1 cellular context compared by ENCODE assay signal in the genomic region with DNA sequence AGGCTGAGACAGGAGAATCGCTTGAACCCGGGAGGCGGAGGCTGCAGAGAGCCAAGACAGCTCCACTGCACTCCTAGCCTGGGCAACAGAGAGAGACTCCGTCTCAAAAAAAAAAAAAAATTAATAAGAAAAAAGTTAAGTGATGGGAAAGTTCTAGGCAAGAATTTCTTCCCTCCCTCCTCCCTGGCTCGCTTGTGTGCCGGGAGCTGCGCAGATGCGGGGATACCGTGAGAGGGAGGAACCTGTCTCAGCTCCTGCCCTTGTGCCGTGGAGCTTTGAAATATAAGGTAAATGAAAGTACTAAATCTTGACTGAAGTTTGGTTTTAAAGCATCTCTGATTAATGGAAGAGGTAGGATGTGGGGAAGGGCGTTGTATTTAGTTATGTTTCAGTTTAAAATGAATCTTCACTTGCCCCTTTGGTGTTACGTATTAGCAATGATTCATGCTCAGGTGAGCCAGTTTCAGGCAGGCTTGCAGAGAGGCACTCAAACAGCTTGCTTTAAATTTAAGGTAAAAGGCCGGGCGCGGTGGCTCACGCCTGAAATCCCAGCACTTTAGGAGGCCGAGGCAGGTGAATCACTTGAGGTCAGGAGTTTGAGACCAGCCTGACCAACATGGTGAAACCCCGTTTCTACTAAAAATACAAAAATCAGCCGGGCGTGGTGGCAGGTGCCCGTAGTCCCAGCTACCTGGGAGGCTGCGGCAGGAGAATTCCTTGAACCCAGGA.
TF ChIP-seq lines count a peak whose summit lies in the region.

No MANE protein-coding gene starts in this region.

TF ChIP-seq in GM23338, 12 proteins besides CTCF, POLR2A, EP300 and RAD21:
- TF ChIP-seq, protein P1, sequence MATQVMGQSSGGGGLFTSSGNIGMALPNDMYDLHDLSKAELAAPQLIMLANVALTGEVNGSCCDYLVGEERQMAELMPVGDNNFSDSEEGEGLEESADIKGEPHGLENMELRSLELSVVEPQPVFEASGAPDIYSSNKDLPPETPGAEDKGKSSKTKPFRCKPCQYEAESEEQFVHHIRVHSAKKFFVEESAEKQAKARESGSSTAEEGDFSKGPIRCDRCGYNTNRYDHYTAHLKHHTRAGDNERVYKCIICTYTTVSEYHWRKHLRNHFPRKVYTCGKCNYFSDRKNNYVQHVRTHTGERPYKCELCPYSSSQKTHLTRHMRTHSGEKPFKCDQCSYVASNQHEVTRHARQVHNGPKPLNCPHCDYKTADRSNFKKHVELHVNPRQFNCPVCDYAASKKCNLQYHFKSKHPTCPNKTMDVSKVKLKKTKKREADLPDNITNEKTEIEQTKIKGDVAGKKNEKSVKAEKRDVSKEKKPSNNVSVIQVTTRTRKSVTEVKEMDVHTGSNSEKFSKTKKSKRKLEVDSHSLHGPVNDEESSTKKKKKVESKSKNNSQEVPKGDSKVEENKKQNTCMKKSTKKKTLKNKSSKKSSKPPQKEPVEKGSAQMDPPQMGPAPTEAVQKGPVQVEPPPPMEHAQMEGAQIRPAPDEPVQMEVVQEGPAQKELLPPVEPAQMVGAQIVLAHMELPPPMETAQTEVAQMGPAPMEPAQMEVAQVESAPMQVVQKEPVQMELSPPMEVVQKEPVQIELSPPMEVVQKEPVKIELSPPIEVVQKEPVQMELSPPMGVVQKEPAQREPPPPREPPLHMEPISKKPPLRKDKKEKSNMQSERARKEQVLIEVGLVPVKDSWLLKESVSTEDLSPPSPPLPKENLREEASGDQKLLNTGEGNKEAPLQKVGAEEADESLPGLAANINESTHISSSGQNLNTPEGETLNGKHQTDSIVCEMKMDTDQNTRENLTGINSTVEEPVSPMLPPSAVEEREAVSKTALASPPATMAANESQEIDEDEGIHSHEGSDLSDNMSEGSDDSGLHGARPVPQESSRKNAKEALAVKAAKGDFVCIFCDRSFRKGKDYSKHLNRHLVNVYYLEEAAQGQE (IDR thresholded peaks at IDR 0.05; ENCODE audit: unreplicated experiment) = no peak
- TF ChIP-seq, protein P2, sequence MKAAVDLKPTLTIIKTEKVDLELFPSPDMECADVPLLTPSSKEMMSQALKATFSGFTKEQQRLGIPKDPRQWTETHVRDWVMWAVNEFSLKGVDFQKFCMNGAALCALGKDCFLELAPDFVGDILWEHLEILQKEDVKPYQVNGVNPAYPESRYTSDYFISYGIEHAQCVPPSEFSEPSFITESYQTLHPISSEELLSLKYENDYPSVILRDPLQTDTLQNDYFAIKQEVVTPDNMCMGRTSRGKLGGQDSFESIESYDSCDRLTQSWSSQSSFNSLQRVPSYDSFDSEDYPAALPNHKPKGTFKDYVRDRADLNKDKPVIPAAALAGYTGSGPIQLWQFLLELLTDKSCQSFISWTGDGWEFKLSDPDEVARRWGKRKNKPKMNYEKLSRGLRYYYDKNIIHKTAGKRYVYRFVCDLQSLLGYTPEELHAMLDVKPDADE (IDR thresholded peaks at IDR 0.05) = no peak
- TF ChIP-seq EZH2phosphoT487 (IDR thresholded peaks at IDR 0.05; ENCODE audit: unreplicated experiment) (no peak), STAT1 (IDR thresholded peaks at IDR 0.05; ENCODE audit: unreplicated experiment) (no peak), JUNB (IDR thresholded peaks at IDR 0.05; ENCODE audit: unreplicated experiment) (no peak), POLR2AphosphoS5 (IDR thresholded peaks at IDR 0.05; ENCODE audit: low read depth) (no peak), CREB1 (CRISPR knock-in tag; IDR thresholded peaks at IDR 0.05; ENCODE audit: low read depth) (no peak), ZNF331 (CRISPR knock-in tag; IDR thresholded peaks at IDR 0.05; ENCODE audit: low read depth) (no peak), NANOG (IDR thresholded peaks at IDR 0.05; ENCODE audit: borderline replicate concordance) (no peak)
- TF ChIP-seq, protein P3, sequence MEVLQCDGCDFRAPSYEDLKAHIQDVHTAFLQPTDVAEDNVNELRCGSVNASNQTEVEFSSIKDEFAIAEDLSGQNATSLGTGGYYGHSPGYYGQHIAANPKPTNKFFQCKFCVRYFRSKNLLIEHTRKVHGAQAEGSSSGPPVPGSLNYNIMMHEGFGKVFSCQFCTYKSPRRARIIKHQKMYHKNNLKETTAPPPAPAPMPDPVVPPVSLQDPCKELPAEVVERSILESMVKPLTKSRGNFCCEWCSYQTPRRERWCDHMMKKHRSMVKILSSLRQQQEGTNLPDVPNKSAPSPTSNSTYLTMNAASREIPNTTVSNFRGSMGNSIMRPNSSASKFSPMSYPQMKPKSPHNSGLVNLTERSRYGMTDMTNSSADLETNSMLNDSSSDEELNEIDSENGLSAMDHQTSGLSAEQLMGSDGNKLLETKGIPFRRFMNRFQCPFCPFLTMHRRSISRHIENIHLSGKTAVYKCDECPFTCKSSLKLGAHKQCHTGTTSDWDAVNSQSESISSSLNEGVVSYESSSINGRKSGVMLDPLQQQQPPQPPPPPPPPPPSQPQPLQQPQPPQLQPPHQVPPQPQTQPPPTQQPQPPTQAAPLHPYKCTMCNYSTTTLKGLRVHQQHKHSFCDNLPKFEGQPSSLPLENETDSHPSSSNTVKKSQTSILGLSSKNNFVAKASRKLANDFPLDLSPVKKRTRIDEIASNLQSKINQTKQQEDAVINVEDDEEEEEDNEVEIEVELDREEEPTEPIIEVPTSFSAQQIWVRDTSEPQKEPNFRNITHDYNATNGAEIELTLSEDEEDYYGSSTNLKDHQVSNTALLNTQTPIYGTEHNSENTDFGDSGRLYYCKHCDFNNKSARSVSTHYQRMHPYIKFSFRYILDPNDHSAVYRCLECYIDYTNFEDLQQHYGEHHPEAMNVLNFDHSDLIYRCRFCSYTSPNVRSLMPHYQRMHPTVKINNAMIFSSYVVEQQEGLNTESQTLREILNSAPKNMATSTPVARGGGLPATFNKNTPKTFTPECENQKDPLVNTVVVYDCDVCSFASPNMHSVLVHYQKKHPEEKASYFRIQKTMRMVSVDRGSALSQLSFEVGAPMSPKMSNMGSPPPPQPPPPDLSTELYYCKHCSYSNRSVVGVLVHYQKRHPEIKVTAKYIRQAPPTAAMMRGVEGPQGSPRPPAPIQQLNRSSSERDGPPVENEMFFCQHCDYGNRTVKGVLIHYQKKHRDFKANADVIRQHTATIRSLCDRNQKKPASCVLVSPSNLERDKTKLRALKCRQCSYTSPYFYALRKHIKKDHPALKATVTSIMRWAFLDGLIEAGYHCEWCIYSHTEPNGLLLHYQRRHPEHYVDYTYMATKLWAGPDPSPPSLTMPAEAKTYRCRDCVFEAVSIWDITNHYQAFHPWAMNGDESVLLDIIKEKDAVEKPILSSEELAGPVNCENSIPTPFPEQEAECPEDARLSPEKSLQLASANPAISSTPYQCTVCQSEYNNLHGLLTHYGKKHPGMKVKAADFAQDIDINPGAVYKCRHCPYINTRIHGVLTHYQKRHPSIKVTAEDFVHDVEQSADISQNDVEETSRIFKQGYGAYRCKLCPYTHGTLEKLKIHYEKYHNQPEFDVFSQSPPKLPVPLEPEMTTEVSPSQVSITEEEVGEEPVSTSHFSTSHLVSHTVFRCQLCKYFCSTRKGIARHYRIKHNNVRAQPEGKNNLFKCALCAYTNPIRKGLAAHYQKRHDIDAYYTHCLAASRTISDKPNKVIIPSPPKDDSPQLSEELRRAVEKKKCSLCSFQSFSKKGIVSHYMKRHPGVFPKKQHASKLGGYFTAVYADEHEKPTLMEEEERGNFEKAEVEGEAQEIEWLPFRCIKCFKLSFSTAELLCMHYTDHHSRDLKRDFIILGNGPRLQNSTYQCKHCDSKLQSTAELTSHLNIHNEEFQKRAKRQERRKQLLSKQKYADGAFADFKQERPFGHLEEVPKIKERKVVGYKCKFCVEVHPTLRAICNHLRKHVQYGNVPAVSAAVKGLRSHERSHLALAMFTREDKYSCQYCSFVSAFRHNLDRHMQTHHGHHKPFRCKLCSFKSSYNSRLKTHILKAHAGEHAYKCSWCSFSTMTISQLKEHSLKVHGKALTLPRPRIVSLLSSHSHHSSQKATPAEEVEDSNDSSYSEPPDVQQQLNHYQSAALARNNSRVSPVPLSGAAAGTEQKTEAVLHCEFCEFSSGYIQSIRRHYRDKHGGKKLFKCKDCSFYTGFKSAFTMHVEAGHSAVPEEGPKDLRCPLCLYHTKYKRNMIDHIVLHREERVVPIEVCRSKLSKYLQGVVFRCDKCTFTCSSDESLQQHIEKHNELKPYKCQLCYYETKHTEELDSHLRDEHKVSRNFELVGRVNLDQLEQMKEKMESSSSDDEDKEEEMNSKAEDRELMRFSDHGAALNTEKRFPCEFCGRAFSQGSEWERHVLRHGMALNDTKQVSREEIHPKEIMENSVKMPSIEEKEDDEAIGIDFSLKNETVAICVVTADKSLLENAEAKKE (CRISPR knock-in tag; IDR thresholded peaks at IDR 0.05) = no peak
